ENCODE assay signal across 2 cellular contexts in the genomic region with DNA sequence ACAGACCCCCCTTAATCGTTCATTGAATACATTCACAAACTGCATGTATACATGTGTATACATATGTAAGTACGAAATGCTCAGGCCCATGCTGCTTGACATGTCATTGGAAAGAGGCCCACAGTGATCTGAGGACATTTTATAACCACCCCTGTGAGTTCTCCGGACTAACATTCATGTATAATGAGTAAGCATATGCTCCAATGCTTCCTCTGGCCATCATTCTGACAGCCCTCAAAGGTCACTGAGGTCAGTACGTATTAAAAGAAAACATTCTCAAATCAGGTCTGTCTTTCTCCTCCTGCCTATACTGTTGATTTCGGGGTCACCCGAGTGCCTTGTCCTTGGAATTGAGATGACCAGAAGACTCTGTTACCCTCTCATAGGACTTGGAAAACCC.
TF ChIP-seq lines count a peak whose summit lies in the region.

No MANE protein-coding gene starts in this region.

TF ChIP-seq in GM12878, 131 proteins besides CTCF, POLR2A, EP300 and RAD21:
- peak; percentile 65 for TF ChIP-seq NR2F1 (conservative IDR thresholded peaks at IDR 0.05)
- no peak for TF ChIP-seq PML (IDR thresholded peaks at IDR 0.05; ENCODE audit: low read length)
- no peak for TF ChIP-seq BHLHE40 (IDR thresholded peaks at IDR 0.05; ENCODE audit: borderline replicate concordance in 1 of 2, low read depth in 2 of 2, low read length in 1 of 2)

TF ChIP-seq in HepG2, 621 proteins besides CTCF, POLR2A, EP300 and RAD21:
- TF ChIP-seq IKZF4 (CRISPR knock-in tag; IDR thresholded peaks at IDR 0.05; ENCODE audit: borderline replicate concordance, low read depth, not compliant biosample characterization) (no peak), HNRNPUL1 (IDR thresholded peaks at IDR 0.05; ENCODE audit: low read depth, low read length) (no peak)
